ENCODE assay signal across 2 cellular contexts in genomic region chr16:57749101-57749692, GRCh38.
TF ChIP-seq lines count a peak whose summit lies in the region.

No MANE protein-coding gene starts in this region.

TF ChIP-seq in A549, 52 proteins besides CTCF, POLR2A, EP300 and RAD21:
- TF ChIP-seq TP53 (CRISPR knock-in tag; IDR thresholded peaks at IDR 0.05) (no peak), POLR2AphosphoS2 (conservative IDR thresholded peaks at IDR 0.05; ENCODE audit: low read length) (no peak), ZNF302 (CRISPR knock-in tag; IDR thresholded peaks at IDR 0.05) (no peak), EHF (CRISPR knock-in tag; IDR thresholded peaks at IDR 0.05) (no peak), ZFP36 (IDR thresholded peaks at IDR 0.05; ENCODE audit: borderline replicate concordance, partially characterized antibody) (peak; percentile 66), NR3C1 (IDR thresholded peaks at IDR 0.05) (no peak)

TF ChIP-seq in K562, 482 proteins besides CTCF, POLR2A, EP300 and RAD21:
- TF ChIP-seq ZBTB5 (IDR thresholded peaks at IDR 0.05) (no peak), MED1 (CRISPR knock-in tag; IDR thresholded peaks at IDR 0.05; ENCODE audit: borderline replicate concordance) (no peak), ZBTB1 (CRISPR knock-in tag; IDR thresholded peaks at IDR 0.05; ENCODE audit: borderline replicate concordance, low read depth) (no peak), HDAC3 (IDR thresholded peaks at IDR 0.05; ENCODE audit: borderline replicate concordance, partially characterized antibody) (no peak), ZNF134 (CRISPR knock-in tag; conservative IDR thresholded peaks at IDR 0.05) (no peak), MCM2 (IDR thresholded peaks at IDR 0.05; ENCODE audit: low read depth) (no peak), ZFP30 (CRISPR knock-in tag; IDR thresholded peaks at IDR 0.05; ENCODE audit: borderline replicate concordance) (no peak), BCOR (IDR thresholded peaks at IDR 0.05) (peak; percentile 67), ZNF398 (CRISPR knock-in tag; IDR thresholded peaks at IDR 0.05) (no peak), ZNF449 (CRISPR knock-in tag; IDR thresholded peaks at IDR 0.05) (no peak), ATF3 (IDR thresholded peaks at IDR 0.05) (no peak), ATF3 (CRISPR knock-in tag; conservative IDR thresholded peaks at IDR 0.05) (no peak), ZFP36 (IDR thresholded peaks at IDR 0.05; ENCODE audit: low read depth, low read length, partially characterized antibody) (peak; percentile 39), STAT6 (CRISPR knock-in tag; IDR thresholded peaks at IDR 0.05) (no peak), ZC3H4 (CRISPR knock-in tag; IDR thresholded peaks at IDR 0.05; ENCODE audit: borderline replicate concordance) (no peak), PRMT5 (CRISPR knock-in tag; IDR thresholded peaks at IDR 0.05) (no peak), OTX1 (CRISPR knock-in tag; IDR thresholded peaks at IDR 0.05) (no peak), RBM25 (IDR thresholded peaks at IDR 0.05; ENCODE audit: low read depth, low read length, severe bottlenecking) (peak; percentile 82), SP2 (IDR thresholded peaks at IDR 0.05; ENCODE audit: extremely low read depth, low read depth, low read length, poor library complexity, severe bottlenecking) (no peak), MBD2 (IDR thresholded peaks at IDR 0.05; ENCODE audit: borderline replicate concordance, low read depth) (no peak), NELFE (IDR thresholded peaks at IDR 0.05; ENCODE audit: insufficient read depth, insufficient read length) (no peak)
- TF ChIP-seq, protein P1, sequence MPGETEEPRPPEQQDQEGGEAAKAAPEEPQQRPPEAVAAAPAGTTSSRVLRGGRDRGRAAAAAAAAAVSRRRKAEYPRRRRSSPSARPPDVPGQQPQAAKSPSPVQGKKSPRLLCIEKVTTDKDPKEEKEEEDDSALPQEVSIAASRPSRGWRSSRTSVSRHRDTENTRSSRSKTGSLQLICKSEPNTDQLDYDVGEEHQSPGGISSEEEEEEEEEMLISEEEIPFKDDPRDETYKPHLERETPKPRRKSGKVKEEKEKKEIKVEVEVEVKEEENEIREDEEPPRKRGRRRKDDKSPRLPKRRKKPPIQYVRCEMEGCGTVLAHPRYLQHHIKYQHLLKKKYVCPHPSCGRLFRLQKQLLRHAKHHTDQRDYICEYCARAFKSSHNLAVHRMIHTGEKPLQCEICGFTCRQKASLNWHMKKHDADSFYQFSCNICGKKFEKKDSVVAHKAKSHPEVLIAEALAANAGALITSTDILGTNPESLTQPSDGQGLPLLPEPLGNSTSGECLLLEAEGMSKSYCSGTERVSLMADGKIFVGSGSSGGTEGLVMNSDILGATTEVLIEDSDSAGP (CRISPR knock-in tag; IDR thresholded peaks at IDR 0.05), result no peak
- TF ChIP-seq, protein P2, sequence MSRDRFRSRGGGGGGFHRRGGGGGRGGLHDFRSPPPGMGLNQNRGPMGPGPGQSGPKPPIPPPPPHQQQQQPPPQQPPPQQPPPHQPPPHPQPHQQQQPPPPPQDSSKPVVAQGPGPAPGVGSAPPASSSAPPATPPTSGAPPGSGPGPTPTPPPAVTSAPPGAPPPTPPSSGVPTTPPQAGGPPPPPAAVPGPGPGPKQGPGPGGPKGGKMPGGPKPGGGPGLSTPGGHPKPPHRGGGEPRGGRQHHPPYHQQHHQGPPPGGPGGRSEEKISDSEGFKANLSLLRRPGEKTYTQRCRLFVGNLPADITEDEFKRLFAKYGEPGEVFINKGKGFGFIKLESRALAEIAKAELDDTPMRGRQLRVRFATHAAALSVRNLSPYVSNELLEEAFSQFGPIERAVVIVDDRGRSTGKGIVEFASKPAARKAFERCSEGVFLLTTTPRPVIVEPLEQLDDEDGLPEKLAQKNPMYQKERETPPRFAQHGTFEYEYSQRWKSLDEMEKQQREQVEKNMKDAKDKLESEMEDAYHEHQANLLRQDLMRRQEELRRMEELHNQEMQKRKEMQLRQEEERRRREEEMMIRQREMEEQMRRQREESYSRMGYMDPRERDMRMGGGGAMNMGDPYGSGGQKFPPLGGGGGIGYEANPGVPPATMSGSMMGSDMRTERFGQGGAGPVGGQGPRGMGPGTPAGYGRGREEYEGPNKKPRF (IDR thresholded peaks at IDR 0.05; ENCODE audit: low read depth, low read length), result no peak
